In the genomic region with DNA sequence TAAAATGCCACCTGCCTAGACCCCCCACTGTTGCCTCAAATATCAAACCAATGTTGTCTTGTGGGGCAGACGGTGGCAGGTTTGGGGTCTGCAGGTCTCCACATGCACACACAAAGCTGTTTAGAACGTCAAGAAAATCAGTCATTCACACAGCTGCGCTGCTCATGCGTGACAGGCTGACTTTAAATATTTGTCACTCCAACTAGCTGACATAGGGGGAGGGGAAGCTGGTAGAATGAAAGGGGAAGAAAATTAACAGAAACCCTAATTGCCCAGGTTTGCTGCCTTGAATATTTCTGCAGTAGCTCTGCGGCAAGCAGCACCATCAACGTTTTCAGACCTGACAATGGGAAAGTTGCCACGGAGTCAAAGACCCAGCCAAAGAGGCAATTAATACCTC, we compare ENCODE assay signal across 11 cellular contexts.
DNase-seq lines count a peak whose midpoint lies in the region; ATAC-seq and TF ChIP-seq lines count a peak whose summit lies in the region.
"Had no signal": no experiment of that assay in that cellular context is flagged by ENCODE, and none has a peak within 500 bp of the region (broad histone marks: within the 10 kb centered on the region; RNA-seq: fewer than 3 reads in every experiment).

No MANE protein-coding gene starts in this region.

- no peak overlapping the region for H3K18ac ChIP-seq in H9 (ENCODE audit: insufficient read length, low read depth, low read length)

- H4K91ac ChIP-seq in H9 (ENCODE audit: insufficient read length, low read depth, low read length) = no peak overlapping the region

- intact Hi-C loops in lower leg skin (cut with DNase I; ENCODE audit: low total_unique reads) = no loop called here

- H2BK15ac ChIP-seq in H9 (ENCODE audit: low read depth, low read length) = no peak overlapping the region

- no peak for TF ChIP-seq POLR2A in lower leg skin (IDR thresholded peaks at IDR 0.05)

- H3K56ac ChIP-seq in H9 (ENCODE audit: insufficient read length, low read depth, low read length) = no peak overlapping the region

- H4K8ac ChIP-seq in H9 (replicated peaks; ENCODE audit: insufficient read length, low read depth, low read length) = no peak overlapping the region

- H3K27me3 Mint-ChIP-seq in H9 (ENCODE audit: low read depth) = peaks cover 49% of the 10 kb centered on the region

- no peaks in the 10 kb centered on the region for H3K79me1 ChIP-seq in H9 (ENCODE audit: insufficient read depth, low read depth, low read length, poor library complexity, severe bottlenecking)

- no peak overlapping the region; a peak in 1 of 7 replicates for H3K27ac Mint-ChIP-seq in H9
- H3K27ac Mint-ChIP-seq: WTC11 had no signal

- no peak overlapping the region for H2BK120ac ChIP-seq in H9 (ENCODE audit: low read depth, low read length, poor library complexity, severe bottlenecking)

- no peaks in the 10 kb centered on the region; a peak in 1 of 7 replicates for H3K36me3 Mint-ChIP-seq in H9 (ENCODE audit: insufficient read depth in 1 of 3, low read depth in 3 of 3)
- H3K36me3 Mint-ChIP-seq: WTC11 had no signal

- no peaks in the 10 kb centered on the region for H4K20me1 ChIP-seq in H9 (ENCODE audit: control insufficient read depth, insufficient read depth, insufficient read length)

- H2BK20ac ChIP-seq in H9 (ENCODE audit: low read depth, low read length, poor library complexity, severe bottlenecking) = no peak overlapping the region

- 15 to 16% methylated on average over 7 of the region's 7 CpGs for WGBS in lower leg skin, 2 donors
- no CpG with 5 or more reads among the region's 7 CpGs for WGBS in H9 (ENCODE audit: extremely low coverage, insufficient read length, low lambda C conversion rate)

- H3K9me3 ChIP-seq in H9 (ENCODE audit: control insufficient read depth, low read depth, low read length) = no peaks in the 10 kb centered on the region

- no peak overlapping the region for H3K4me3 Mint-ChIP-seq in H9

- H3K23me2 ChIP-seq in H9 (ENCODE audit: insufficient read length, low read depth, low read length, poor library complexity, severe bottlenecking) = peaks cover 5% of the 10 kb centered on the region

- H3K4me2 ChIP-seq in H9 (ENCODE audit: insufficient read depth, insufficient read length, low read length) = no peak overlapping the region

- ATAC-seq in GM19351 (IDR thresholded peaks at IDR 0.05; ENCODE audit: unreplicated experiment) = peak; percentile 66
- peak; percentile 64 for ATAC-seq in HG03342 (IDR thresholded peaks at IDR 0.05; ENCODE audit: unreplicated experiment)
- ATAC-seq: WTC11 had no signal

- no peak overlapping the region for H4K5ac ChIP-seq in H9 (ENCODE audit: insufficient read length, low read depth, low read length)

- no peak overlapping the region for H2BK12ac ChIP-seq in H9 (ENCODE audit: insufficient read length, low read depth, low read length)

- no peak overlapping the region for H2AFZ ChIP-seq in H9 (ENCODE audit: low read length)

- H3K79me2 ChIP-seq in H9 (ENCODE audit: insufficient read depth, low read length) = no peaks in the 10 kb centered on the region

- no peak overlapping the region for H2BK5ac ChIP-seq in H9 (ENCODE audit: insufficient read length, low read length)

- H3K4me3 ChIP-seq in lower leg skin (ENCODE audit: low read depth, poor library complexity, severe bottlenecking) = no peak overlapping the region

- no peak overlapping the region for H2AK5ac ChIP-seq in H9 (ENCODE audit: insufficient read length, low read length)

- no peak overlapping the region for H3K4ac ChIP-seq in H9 (ENCODE audit: low read depth, low read length)

- H3K9ac ChIP-seq in H9 (ENCODE audit: extremely low read depth, insufficient read length, low read length) = no peak overlapping the region

- no peaks in the 10 kb centered on the region for H3K9me3 Mint-ChIP-seq in H9
- H3K9me3 Mint-ChIP-seq: WTC11 had no signal

- peaks cover 8 to 20% of the 10 kb centered on the region in 2 experiments for H3K4me1 Mint-ChIP-seq in H9

- H3K14ac ChIP-seq in H9 (ENCODE audit: insufficient read depth, low read length) = no peak overlapping the region

- no peak overlapping the region for H3T11ph ChIP-seq in H9 (ENCODE audit: low read length)

- no peaks in the 10 kb centered on the region for H3K27me3 ChIP-seq in H9 (ENCODE audit: insufficient read depth, low read length)

- peaks cover 6% of the 10 kb centered on the region; the same call in 1 of the 2 replicates for H3K4me1 ChIP-seq in H9 (ENCODE audit: insufficient read depth, low read length)

- no peak overlapping the region for H3K27ac ChIP-seq in H9 (ENCODE audit: insufficient read length, low read depth, low read length)

- TF ChIP-seq CTCF in lower leg skin (IDR thresholded peaks at IDR 0.05) = no peak
- TF ChIP-seq CTCF in H9 (conservative IDR thresholded peaks at IDR 0.05) = no peak

- DNase-seq in CD1c-positive myeloid dendritic cell (ENCODE audit: extremely low spot score) (peak; percentile 31), NOMO-1 treated with DMSO at 0.1 percent for 48 hours (lab: John Stamatoyannopoulos, UW; ENCODE audit: unreplicated experiment) (peak; percentile 89), dedifferentiated amniotic fluid mesenchymal stem cell (ENCODE audit: extremely low spot score) (no peak), lower leg skin (ENCODE audit: low spot score in 2 of 2) (no peak), H9 (no peak)
- no peak for DNase-seq in activated CD8-positive, alpha-beta memory T cell treated with anti-CD3 and anti-CD28 coated beads, Interleukin-2, amount 50 U/mL, for 4 hours
- DNase-seq: anterior cingulate cortex, NCI-H1436 had no signal

- no peak overlapping the region for H3K23ac ChIP-seq in H9 (ENCODE audit: insufficient read length, low read depth, low read length)

Comparison
In these comparisons a context has a peak if more than half of its experiments do, and no peak if none do; other contexts are left out.
1. DNase-seq: peak in CD1c-positive myeloid dendritic cell (single experiment) and NOMO-1 treated with DMSO at 0.1 percent for 48 hours (single experiment); none in dedifferentiated amniotic fluid mesenchymal stem cell (single experiment), lower leg skin (0 of 2), H9 (single experiment) and activated CD8-positive, alpha-beta memory T cell treated with anti-CD3 and anti-CD28 coated beads, Interleukin-2, amount 50 U/mL, for 4 hours (single experiment).